1 cellular context compared by ENCODE assay signal in genomic region chr14:57268161-57269067, GRCh38.
A peak's percentile ranks its signal among the peaks of the same experiment; 100 is the strongest.
TF ChIP-seq lines count a peak whose summit lies in the region.

TSS of gene AP5M1 (plus strand) at chr14:57268971. CDS start at chr14:57269315, 344 bp downstream.
TSS of gene EXOC5 (minus strand) at chr14:57268905. CDS start at chr14:57268648, 257 bp downstream.

TF ChIP-seq in GM12878, 131 proteins besides CTCF, POLR2A, EP300 and RAD21 (continued from another document and continues in another):
- TF ChIP-seq ZNF687 (IDR thresholded peaks at IDR 0.05) (peak; percentile 59), MLLT1 (IDR thresholded peaks at IDR 0.05) (0 out of 2 replicates have a peak, but pooled peaks have one; percentile 12), STAT1 (conservative IDR thresholded peaks at IDR 0.05) (0 out of 2 replicates have a peak, but pooled peaks have one; percentile 24), SMARCA5 (IDR thresholded peaks at IDR 0.05) (0 out of 2 replicates have a peak, but pooled peaks have one; percentile 38), YY1 (IDR thresholded peaks at IDR 0.05; ENCODE audit: low read depth, low read length) (peak; percentile 90), BHLHE40 (IDR thresholded peaks at IDR 0.05; ENCODE audit: borderline replicate concordance in 1 of 2, low read depth in 2 of 2, low read length in 1 of 2) (peak; percentile 56 to 71; a peak in 3 of 4 replicates), REST (IDR thresholded peaks at IDR 0.05; ENCODE audit: low read depth, low read length) (0 out of 2 replicates have a peak, but pooled peaks have one; percentile 20), ZNF207 (IDR thresholded peaks at IDR 0.05; ENCODE audit: borderline replicate concordance) (peak; percentile 60; the same call in 1 of the 2 replicates), POLR2AphosphoS2 (IDR thresholded peaks at IDR 0.05; ENCODE audit: low read depth, low read length) (peak; percentile 54; the same call in 1 of the 2 replicates), IKZF1 (conservative IDR thresholded peaks at IDR 0.05) (peak; percentile 94), TBL1XR1 (IDR thresholded peaks at IDR 0.05; ENCODE audit: low read depth, low read length) (peak; percentile 44; the same call in 1 of the 2 replicates), SKIL (IDR thresholded peaks at IDR 0.05; ENCODE audit: low read depth, poor library complexity, severe bottlenecking) (peak; percentile 39), E4F1 (IDR thresholded peaks at IDR 0.05; ENCODE audit: borderline replicate concordance, partially characterized antibody) (peak; percentile 79), ZBTB11 (CRISPR knock-in tag; IDR thresholded peaks at IDR 0.05) (no peak), ETV6 (conservative IDR thresholded peaks at IDR 0.05 in 1 of 2, IDR thresholded peaks at IDR 0.05 in 1 of 2; ENCODE audit: borderline replicate concordance in 1 of 2, low read depth in 1 of 2) (peak in 1 of 2 experiments; percentile 43; a peak in 1 of 4 replicates), EZH2 (IDR thresholded peaks at IDR 0.05; ENCODE audit: borderline replicate concordance, control insufficient read depth, low read depth, low read length) (no peak), POLR2AphosphoS5 (IDR thresholded peaks at IDR 0.05; ENCODE audit: low read length) (no peak), RFX5 (IDR thresholded peaks at IDR 0.05; ENCODE audit: low read depth, low read length) (no peak), CREB1 (IDR thresholded peaks at IDR 0.05; ENCODE audit: low read depth) (peak; percentile 77), ZNF384 (IDR thresholded peaks at IDR 0.05; ENCODE audit: borderline replicate concordance, low read depth, low read length) (no peak), RUNX3 (IDR thresholded peaks at IDR 0.05; ENCODE audit: low read length) (peak; percentile 53), RAD51 (IDR thresholded peaks at IDR 0.05) (0 out of 2 replicates have a peak, but pooled peaks have one; percentile 20), PKNOX1 (IDR thresholded peaks at IDR 0.05) (peak; percentile 70), NR2C1 (IDR thresholded peaks at IDR 0.05) (peak; percentile 82), E2F4 (IDR thresholded peaks at IDR 0.05; ENCODE audit: low read depth, low read length) (peak; percentile 72), GABPA (IDR thresholded peaks at IDR 0.05; ENCODE audit: low read depth) (peak; percentile 88), JUNB (IDR thresholded peaks at IDR 0.05) (peak; percentile 45; the same call in 1 of the 2 replicates), NFIC (IDR thresholded peaks at IDR 0.05; ENCODE audit: low read depth, low read length) (no peak), RELB (IDR thresholded peaks at IDR 0.05; ENCODE audit: low read depth) (peak; percentile 86), ESRRA (IDR thresholded peaks at IDR 0.05; ENCODE audit: low read length) (peak; percentile 80; the same call in 1 of the 2 replicates), PAX8 (IDR thresholded peaks at IDR 0.05) (no peak), HCFC1 (IDR thresholded peaks at IDR 0.05; ENCODE audit: low read length) (peak; percentile 60), RCOR1 (conservative IDR thresholded peaks at IDR 0.05; ENCODE audit: low read depth, low read length) (0 out of 2 replicates have a peak, but pooled peaks have one; percentile 45), DPF2 (IDR thresholded peaks at IDR 0.05) (peak; percentile 76), POU2F2 (IDR thresholded peaks at IDR 0.05; ENCODE audit: borderline replicate concordance, low read depth, low read length) (peak; percentile 21; the same call in 1 of the 3 replicates)
